16 cellular contexts compared by ENCODE assay signal in genomic region chr18:63264871-63265270, GRCh38. TPM values are rescaled to one million over a fixed set of nuclear protein-coding genes. Genes with fewer than 3 reads are reported as not detected.
DNase-seq lines count a peak whose midpoint lies in the region; ATAC-seq and TF ChIP-seq lines count a peak whose summit lies in the region.
"Had no signal": no experiment of that assay in that cellular context is flagged by ENCODE, and none has a peak within 500 bp of the region (broad histone marks: within the 10 kb centered on the region; RNA-seq: fewer than 3 reads in every experiment).

No MANE protein-coding gene starts in this region.

- no peaks in the 10 kb centered on the region for H3K9me3 ChIP-seq in BE2C
- no peaks in the 10 kb centered on the region for H3K9me3 ChIP-seq in hepatocyte (ENCODE audit: low read depth)

- H3K4me1 Mint-ChIP-seq in central memory CD8-positive, alpha-beta T cell = peaks cover 51% of the 10 kb centered on the region
- peaks cover 31 to 34% of the 10 kb centered on the region in 2 donors for H3K4me1 Mint-ChIP-seq in immature natural killer cell

- H3K4me2 ChIP-seq in hepatocyte = no peak overlapping the region

- no peaks in the 10 kb centered on the region for H3K27me3 Mint-ChIP-seq in central memory CD8-positive, alpha-beta T cell
- H3K27me3 Mint-ChIP-seq in immature natural killer cell (ENCODE audit: low read depth in 3 of 3) = peaks cover 0 to 2% (median 0%) of the 10 kb centered on the region in 3 donors

- H3K27me3 ChIP-seq in BE2C = no peaks in the 10 kb centered on the region
- no peaks in the 10 kb centered on the region for H3K27me3 ChIP-seq in hepatocyte

- 88% methylated on average over 9 of the region's 9 CpGs for WGBS in hepatocyte (ENCODE audit: low lambda C conversion rate, missing lambda C conversion rate)

- no peak for TF ChIP-seq CTCF in BE2C (IDR thresholded peaks at IDR 0.05; ENCODE audit: low read depth, low read length)
- no peak for TF ChIP-seq CTCF in hepatocyte (IDR thresholded peaks at IDR 0.05; ENCODE audit: poor library complexity)

- H2AFZ ChIP-seq in hepatocyte = no peak overlapping the region

- no peak overlapping the region for H3K27ac ChIP-seq in hepatocyte

- H3K9me3 Mint-ChIP-seq in central memory CD8-positive, alpha-beta T cell = no peaks in the 10 kb centered on the region
- no peaks in the 10 kb centered on the region for H3K9me3 Mint-ChIP-seq in immature natural killer cell
- H3K9me3 Mint-ChIP-seq: activated naive CD4-positive, alpha-beta T cell treated with anti-CD3 and anti-CD28 coated beads, Interleukin-2, amount 50 U/mL, for 72 hours had no signal

- no peaks in the 10 kb centered on the region for H3K36me3 Mint-ChIP-seq in central memory CD8-positive, alpha-beta T cell (ENCODE audit: insufficient read depth)
- H3K36me3 Mint-ChIP-seq in immature natural killer cell = peaks cover 0 to 3% (median 0%) of the 10 kb centered on the region in 3 donors

- H4K20me1 ChIP-seq in hepatocyte (ENCODE audit: insufficient read depth, poor library complexity, severe bottlenecking) = no peaks in the 10 kb centered on the region

- DNase-seq in BE2C (peak; percentile 10), NCI-H1092 (lab: John Stamatoyannopoulos, UW) (peak; percentile 87), NCI-H2171 (lab: John Stamatoyannopoulos, UW) (peak; percentile 60), ureter (ENCODE audit: low spot score) (no peak), hepatocyte (ENCODE audit: low spot score) (no peak), immature natural killer cell (no peak)
- DNase-seq in central memory CD8-positive, alpha-beta T cell (ENCODE audit: low spot score in 2 of 2) = no peak
- DNase-seq: activated CD4-positive, CD25-positive, alpha-beta regulatory T cell treated with anti-CD3 and anti-CD28 coated beads, Interleukin-2, amount 50 U/mL, for 72 hours; IMR-90; kidney glomerular epithelial cell; Right ventricle myocardium superior; small intestine; stimulated activated naive CD8-positive, alpha-beta T cell treated with anti-CD3 and anti-CD28 coated beads, Interleukin-15, Interleukin-2, amounts not matched to agents 100 U/mL and 50 U/mL, for 24 hours; T-helper 9 cell had no signal

- H3K4me1 ChIP-seq in BE2C (no peaks in the 10 kb centered on the region), hepatocyte (ENCODE audit: insufficient read depth) (peaks cover 12% of the 10 kb centered on the region)

- H3K79me2 ChIP-seq in hepatocyte = no peaks in the 10 kb centered on the region

- no peaks in the 10 kb centered on the region for H3K9me2 ChIP-seq in hepatocyte (replicated peaks; ENCODE audit: insufficient read depth)

- H3K4me3 Mint-ChIP-seq in central memory CD8-positive, alpha-beta T cell = no peak overlapping the region
- no peak overlapping the region for H3K4me3 Mint-ChIP-seq in immature natural killer cell

- no peak for ATAC-seq in central memory CD8-positive, alpha-beta T cell (replicated peaks; ENCODE audit: extremely low read depth, poor library complexity, severe bottlenecking)
- ATAC-seq in GM21825 (IDR thresholded peaks at IDR 0.05; ENCODE audit: unreplicated experiment) = no peak
- ATAC-seq: activated naive CD4-positive, alpha-beta T cell treated with anti-CD3 and anti-CD28 coated beads, Interleukin-2, amount 50 U/mL, for 72 hours; stimulated activated naive CD8-positive, alpha-beta T cell treated with anti-CD3 and anti-CD28 coated beads, Interleukin-15, Interleukin-2, amounts not matched to agents 100 U/mL and 50 U/mL, for 24 hours had no signal

- H3K36me3 ChIP-seq in BE2C (no peaks in the 10 kb centered on the region), hepatocyte (replicated peaks; ENCODE audit: insufficient read depth, low read depth) (no peaks in the 10 kb centered on the region)

- peak overlapping the region; percentile 70 for H3K27ac Mint-ChIP-seq in central memory CD8-positive, alpha-beta T cell (ENCODE audit: low read depth)
- H3K27ac Mint-ChIP-seq in immature natural killer cell = no peak overlapping the region
- H3K27ac Mint-ChIP-seq: activated naive CD4-positive, alpha-beta T cell treated with anti-CD3 and anti-CD28 coated beads, Interleukin-2, amount 50 U/mL, for 72 hours had no signal

- H3K4me3 ChIP-seq in BE2C (ENCODE audit: low read depth, low read length) (no peak overlapping the region), hepatocyte (no peak overlapping the region)

RNA-seq across cellular contexts. Expression of gene BCL2, which starts 54.7 kb away (rescaled TPM):
- 15.4 TPM for polyA plus RNA-seq in BE2C (2012; ENCODE audit: insufficient read depth, insufficient read length, low read depth)
- total RNA-seq in ureter = 13.3 TPM
- total RNA-seq in hepatocyte = 9.1 and 11.4 TPM in 2 replicates
- polyA plus RNA-seq in hepatocyte = 0.80 and 1.0 TPM in 2 replicates
- 1 to 10 TPM; 5.1 to 8.0 (median 5.7) TPM for polyA plus RNA-seq in immature natural killer cell

Comparison
In these comparisons a context has a peak if more than half of its experiments do, and no peak if none do; other contexts are left out.
1. DNase-seq: peak in BE2C (single experiment), NCI-H1092 (single experiment) and NCI-H2171 (single experiment); none in central memory CD8-positive, alpha-beta T cell (0 of 2), ureter (single experiment), hepatocyte (single experiment) and immature natural killer cell (0 of 3).